Comparison of ENCODE assay signal across 9 cellular contexts in the genomic region with DNA sequence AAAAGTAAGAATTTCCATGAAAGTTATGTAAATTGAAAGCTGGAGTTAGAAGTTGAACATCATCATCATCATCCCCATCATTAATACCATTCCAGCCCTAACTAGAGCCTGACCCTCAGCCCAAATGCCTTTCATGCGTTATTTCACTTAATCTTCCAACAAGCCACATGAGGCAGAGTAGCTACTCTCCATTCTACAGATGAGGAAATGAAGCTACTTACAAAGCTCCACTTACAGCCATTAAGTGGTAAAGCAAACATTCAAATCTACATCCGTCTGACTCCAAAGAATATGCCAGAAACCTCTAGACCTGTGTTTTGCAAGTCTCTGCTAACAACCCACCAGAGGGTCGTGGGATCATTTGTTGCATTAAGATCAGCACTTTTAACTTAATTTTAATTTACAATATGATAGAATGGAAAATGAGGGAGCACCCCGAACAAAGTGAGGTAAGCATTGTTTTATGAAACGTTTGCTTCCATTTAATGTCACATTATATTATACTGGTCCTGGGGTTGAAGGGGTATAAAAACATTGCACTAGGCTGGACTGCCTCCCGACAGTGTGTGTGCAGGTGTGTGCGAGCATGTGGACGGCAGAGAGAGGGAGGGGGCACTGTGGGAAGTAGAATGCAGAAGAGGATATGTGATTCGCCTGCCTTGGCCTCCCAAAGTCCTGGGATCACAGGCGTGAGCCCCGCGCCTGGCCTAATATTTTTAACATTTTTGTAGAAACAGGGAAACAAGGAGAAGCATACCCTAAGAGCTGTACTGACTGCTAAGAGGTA. TPM values are rescaled to one million over a fixed set of nuclear protein-coding genes. Genes with fewer than 3 reads are reported as not detected.
DNase-seq lines count a peak whose midpoint lies in the region; ATAC-seq and TF ChIP-seq lines count a peak whose summit lies in the region.
"Had no signal": no experiment of that assay in that cellular context is flagged by ENCODE, and none has a peak within 500 bp of the region (broad histone marks: within the 10 kb centered on the region; RNA-seq: fewer than 3 reads in every experiment).

No MANE protein-coding gene starts in this region.

- no peaks in the 10 kb centered on the region for H3K79me2 ChIP-seq in PC-9 (ENCODE audit: low read depth)

- no peaks in the 10 kb centered on the region for H3K27me3 ChIP-seq in colonic mucosa
- H3K27me3 ChIP-seq in uterus, result no peaks in the 10 kb centered on the region
- no peaks in the 10 kb centered on the region for H3K27me3 ChIP-seq in PC-9 (ENCODE audit: insufficient read depth, low read depth)

- H3K4me1 ChIP-seq in colonic mucosa (no peaks in the 10 kb centered on the region), uterus (peaks cover 0 to 13% of the 10 kb centered on the region in 2 donors), PC-9 (replicated peaks; ENCODE audit: insufficient read depth) (no peaks in the 10 kb centered on the region)

- no peak overlapping the region for H2AFZ ChIP-seq in PC-9

- CTCF ChIA-PET in PC-9 (lab: Charles Lee), result no interaction called here

- peak in 2 of 3 donors; percentile 39 to 47 for ATAC-seq in natural killer cell
- ATAC-seq in natural killer cell treated with Interleukin-12 subunit alpha and Interleukin-12 subunit beta and Interleukin-15 and Interleukin-18, amount 100 ng/mL, for 72 hours, result no peak

- peak overlapping the region in 1 of 2 donors; percentile 4 for H3K9ac ChIP-seq in colonic mucosa (ENCODE audit: low read depth in 2 of 2, low read length in 2 of 2)

- H3F3A ChIP-seq in PC-9 (ENCODE audit: insufficient read depth, low read depth), result no peaks in the 10 kb centered on the region

- H3K36me3 ChIP-seq in colonic mucosa, result no peaks in the 10 kb centered on the region
- no peaks in the 10 kb centered on the region for H3K36me3 ChIP-seq in uterus
- no peaks in the 10 kb centered on the region for H3K36me3 ChIP-seq in PC-9 (ENCODE audit: low read depth)

- no peak overlapping the region for H3K4me3 Mint-ChIP-seq in natural killer cell
- no peak overlapping the region for H3K4me3 Mint-ChIP-seq in natural killer cell treated with Interleukin-12 subunit alpha and Interleukin-12 subunit beta and Interleukin-15 and Interleukin-18, amount 100 ng/mL, for 72 hours
- H3K4me3 Mint-ChIP-seq: neural crest cell had no signal

- no TSS peak for BruUV-seq in PC-9 (replicated peaks; lab: Mats Ljungman, UMichigan)

- H3K9me3 ChIP-seq in colonic mucosa, result no peaks in the 10 kb centered on the region
- H3K9me3 ChIP-seq in uterus, result no peaks in the 10 kb centered on the region
- no peaks in the 10 kb centered on the region for H3K9me3 ChIP-seq in PC-9 (ENCODE audit: insufficient read depth, low read depth)

- no peaks in the 10 kb centered on the region for H3K36me3 Mint-ChIP-seq in natural killer cell
- no peaks in the 10 kb centered on the region for H3K36me3 Mint-ChIP-seq in natural killer cell treated with Interleukin-12 subunit alpha and Interleukin-12 subunit beta and Interleukin-15 and Interleukin-18, amount 100 ng/mL, for 72 hours

- TF ChIP-seq CTCF in natural killer cell (IDR thresholded peaks at IDR 0.05) (no peak), colonic mucosa (IDR thresholded peaks at IDR 0.05) (no peak), uterus (IDR thresholded peaks at IDR 0.05) (no peak), PC-9 (conservative IDR thresholded peaks at IDR 0.05) (no peak)

- POLR2A ChIA-PET in PC-9 (lab: Charles Lee; ENCODE audit: unreplicated experiment), result no interaction called here

- intact Hi-C loops in natural killer cell (cut with micrococcal nuclease), result no loop called here
- intact Hi-C loops in colonic mucosa (cut with DNase I), result no loop called here
- intact Hi-C loops in uterus (cut with DNase I; ENCODE audit: low total_unique reads), result no loop called here
- intact Hi-C loops in PC-9 (cut with micrococcal nuclease; ENCODE audit: unreplicated experiment), result no loop called here

- no peak overlapping the region for H3K4me2 ChIP-seq in PC-9

- no peaks in the 10 kb centered on the region for H3K9me2 ChIP-seq in PC-9 (ENCODE audit: insufficient read depth)

- H3K27me3 Mint-ChIP-seq in natural killer cell (ENCODE audit: low read depth in 2 of 2), result no peaks in the 10 kb centered on the region
- no peaks in the 10 kb centered on the region for H3K27me3 Mint-ChIP-seq in natural killer cell treated with Interleukin-12 subunit alpha and Interleukin-12 subunit beta and Interleukin-15 and Interleukin-18, amount 100 ng/mL, for 72 hours

- H3K9me3 Mint-ChIP-seq in natural killer cell, result no peaks in the 10 kb centered on the region
- H3K9me3 Mint-ChIP-seq in natural killer cell treated with Interleukin-12 subunit alpha and Interleukin-12 subunit beta and Interleukin-15 and Interleukin-18, amount 100 ng/mL, for 72 hours, result no peaks in the 10 kb centered on the region
- H3K9me3 Mint-ChIP-seq: neural crest cell had no signal

- no peak for TF ChIP-seq POLR2A in uterus (IDR thresholded peaks at IDR 0.05)

- peak overlapping the region; percentile 26 to 60 for H3K27ac Mint-ChIP-seq in natural killer cell
- peak overlapping the region in 1 of 2 donors; percentile 45 for H3K27ac Mint-ChIP-seq in natural killer cell treated with Interleukin-12 subunit alpha and Interleukin-12 subunit beta and Interleukin-15 and Interleukin-18, amount 100 ng/mL, for 72 hours

- DNase-seq in natural killer cell, result no peak
- DNase-seq in natural killer cell treated with Interleukin-12 subunit alpha and Interleukin-12 subunit beta and Interleukin-15 and Interleukin-18, amount 100 ng/mL, for 72 hours (ENCODE audit: low spot score), result no peak
- DNase-seq in NCI-H2196 (lab: John Stamatoyannopoulos, UW; ENCODE audit: unreplicated experiment), result peak; percentile 16
- no peak for DNase-seq in colonic mucosa
- DNase-seq in SK-N-DZ (ENCODE audit: low spot score), result no peak
- no peak for DNase-seq in uterus
- DNase-seq in anterior cingulate cortex (lab: John Stamatoyannopoulos, UW), result no peak
- DNase-seq in PC-9, result no peak

- H3K4me1 Mint-ChIP-seq in natural killer cell, result peaks cover 74 to 83% of the 10 kb centered on the region in 2 donors
- H3K4me1 Mint-ChIP-seq in natural killer cell treated with Interleukin-12 subunit alpha and Interleukin-12 subunit beta and Interleukin-15 and Interleukin-18, amount 100 ng/mL, for 72 hours (ENCODE audit: low read depth in 2 of 2), result peaks cover 64% of the 10 kb centered on the region in 2 donors

- no peaks in the 10 kb centered on the region for H4K20me1 ChIP-seq in PC-9 (ENCODE audit: insufficient read depth)

- H3K27ac ChIP-seq in colonic mucosa (peak overlapping the region; percentile 61), uterus (no peak overlapping the region), PC-9 (no peak overlapping the region)

- H3K4me3 ChIP-seq in colonic mucosa, result no peak overlapping the region
- H3K4me3 ChIP-seq in uterus, result no peak overlapping the region
- H3K4me3 ChIP-seq in PC-9, result no peak overlapping the region

RNA-seq across cellular contexts. Expression of gene IRF2, which starts 36.2 kb away (rescaled TPM):
- total RNA-seq in natural killer cell, result 10 to 100 TPM; 50.6 to 68.5 (median 59.8) TPM
- total RNA-seq in natural killer cell treated with Interleukin-12 subunit alpha and Interleukin-12 subunit beta and Interleukin-15 and Interleukin-18, amount 100 ng/mL, for 72 hours, result 10 to 100 TPM; 55.2 to 67.8 TPM
- total RNA-seq in colonic mucosa, result 10 to 100 TPM; 36.2 to 61.9 TPM
- 2.2 and 4.8 TPM in 2 replicates for polyA plus RNA-seq in SK-N-DZ (2014; cell fraction: cytosol; rRNA removed)
- polyA plus RNA-seq in SK-N-DZ (2014; cell fraction: nucleus; rRNA removed), result 2.2 and 2.7 TPM in 2 replicates
- 10 to 100 TPM in 3 of 4 donors, 1 to 10 TPM in 1; 7.9 to 45.7 (median 35.7) TPM for total RNA-seq in uterus
- total RNA-seq in PC-9 (2021), result 27.4 and 34.4 TPM in 2 replicates

Comparison
In these comparisons a context has a peak if more than half of its experiments do, and no peak if none do; other contexts are left out.
1. ATAC-seq: peak in natural killer cell (2 of 3); none in natural killer cell treated with Interleukin-12 subunit alpha and Interleukin-12 subunit beta and Interleukin-15 and Interleukin-18, amount 100 ng/mL, for 72 hours (0 of 2).